26 cellular contexts compared by ENCODE assay signal in the genomic region with DNA sequence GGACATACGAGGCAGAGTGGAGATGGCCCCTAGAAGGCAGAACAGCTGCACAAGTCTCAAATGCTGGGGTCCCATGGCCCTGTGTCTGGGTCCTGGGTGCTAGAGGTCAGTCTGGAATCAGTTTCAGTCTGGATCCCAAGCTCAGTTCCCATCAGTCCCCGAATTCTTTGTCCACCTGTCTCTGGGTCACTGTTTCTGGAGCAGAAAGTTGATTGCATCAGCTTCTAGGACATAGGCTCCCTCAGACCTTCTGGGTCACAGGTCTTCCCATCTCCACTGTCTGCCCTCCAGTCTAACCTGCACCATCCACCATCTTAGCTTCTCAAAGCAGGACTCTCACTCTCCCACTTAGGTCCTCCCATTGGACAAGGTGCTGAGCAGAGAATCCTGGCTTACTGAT. TPM values are rescaled to one million over a fixed set of nuclear protein-coding genes. Genes with fewer than 3 reads are reported as not detected.
DNase-seq lines count a peak whose midpoint lies in the region; ATAC-seq, FAIRE-seq and TF ChIP-seq lines count a peak whose summit lies in the region.
"Had no signal": no experiment of that assay in that cellular context is flagged by ENCODE, and none has a peak within 500 bp of the region (broad histone marks: within the 10 kb centered on the region; RNA-seq: fewer than 3 reads in every experiment).

No MANE protein-coding gene starts in this region.

- DNase-seq in A549 (ENCODE audit: low read depth in 1 of 2, low spot score in 1 of 2) (no peak), IMR-90 (no peak), bronchial epithelial cell (ENCODE audit: low read depth) (no peak), NCI-H2029 treated with DMSO at 0.1 percent for 48 hours (lab: John Stamatoyannopoulos, UW) (no peak)
- DNase-seq: ACHN; AML-193; BE2C; CD4-positive, alpha-beta T cell; CD8-positive, alpha-beta memory T cell; DMS 273 treated with DMSO at 0.1 percent for 48 hours; DMS79; EL; GDM1; GM23248; H9; HFFc6 had no signal

- FAIRE-seq in A549 (lab: Jason Lieb, UNC) (peak; percentile 78), bronchial epithelial cell (lab: Jason Lieb, UNC) (peak; percentile 91)
- FAIRE-seq: A204.1, D721Med, GM12878 had no signal

- no peak for TF ChIP-seq EP300 in A549 (IDR thresholded peaks at IDR 0.05)

- TF ChIP-seq POLR2A in A549 (IDR thresholded peaks at IDR 0.05; ENCODE audit: low read length) (no peak), IMR-90 (IDR thresholded peaks at IDR 0.05; ENCODE audit: low read depth, low read length) (no peak)

- no peak overlapping the region for H4K91ac ChIP-seq in IMR-90 (ENCODE audit: insufficient read depth, low read depth, low read length)

- H2BK120ac ChIP-seq in IMR-90 (ENCODE audit: low read depth, low read length) = no peak overlapping the region

- H2AK5ac ChIP-seq in IMR-90 (ENCODE audit: low read depth, low read length) = no peak overlapping the region

- TF ChIP-seq CTCF in A549 (IDR thresholded peaks at IDR 0.05) (no peak), IMR-90 (conservative IDR thresholded peaks at IDR 0.05; ENCODE audit: low read depth, low read length) (no peak), bronchial epithelial cell (IDR thresholded peaks at IDR 0.05; ENCODE audit: insufficient read depth, low read length, severe bottlenecking) (no peak)

- no peak overlapping the region for H3K23ac ChIP-seq in IMR-90 (ENCODE audit: low read depth, low read length)

- H3K9me1 ChIP-seq in IMR-90 (ENCODE audit: insufficient read depth, low read length) = no peaks in the 10 kb centered on the region

- H3K14ac ChIP-seq in IMR-90 (replicated peaks; ENCODE audit: low read depth, low read length) = no peak overlapping the region

- H3K4ac ChIP-seq in IMR-90 (ENCODE audit: low read depth, low read length) = no peak overlapping the region

- no peaks in the 10 kb centered on the region for H3K9me3 ChIP-seq in A549
- no peaks in the 10 kb centered on the region for H3K9me3 ChIP-seq in IMR-90 (ENCODE audit: control insufficient read depth, insufficient read depth, low read length)

- CTCF ChIA-PET in A549 (lab: Yijun Ruan, JAX) = interaction anchor here (0.9 to 11.2 kb wide), 7 partner anchors 14 to 195 kb away, joined by 3 to 243 read pairs (median 9); a partner anchor contains a TSS
- CTCF ChIA-PET in IMR-90 (lab: Yijun Ruan, JAX) = no interaction called here

- intact Hi-C loops in IMR-90 (cut with micrococcal nuclease) = no loop called here

- no peak overlapping the region for H3K56ac ChIP-seq in IMR-90 (ENCODE audit: extremely low read depth, insufficient read depth, low read length)

- H2BK20ac ChIP-seq in IMR-90 (ENCODE audit: low read depth, low read length) = no peak overlapping the region

- H3K27me3 ChIP-seq in IMR-90 (ENCODE audit: control insufficient read depth, insufficient read depth, low read length) (peaks cover 13% of the 10 kb centered on the region), bronchial epithelial cell (ENCODE audit: control insufficient read depth, insufficient read depth, low read length) (peaks cover 10% of the 10 kb centered on the region)
- H3K27me3 ChIP-seq: BLaER1 treated with 17β-estradiol and CSF1 and Interleukin-3, amounts not matched to agents 10 nM and 100 nM had no signal

- H2AFZ ChIP-seq in IMR-90 (replicated peaks; ENCODE audit: low read length, poor library complexity) = peak overlapping the region; percentile 43
- H2AFZ ChIP-seq: GM23248 had no signal

- ATAC-seq in A549 = no peak
- no peak for ATAC-seq in IMR-90 (ENCODE audit: low read depth)
- no peak for ATAC-seq in GM18907 (IDR thresholded peaks at IDR 0.05; ENCODE audit: unreplicated experiment)
- no peak for ATAC-seq in GM18517 (IDR thresholded peaks at IDR 0.05; ENCODE audit: unreplicated experiment)
- ATAC-seq: GM12878, HCT116 had no signal

- no peak overlapping the region for H3K18ac ChIP-seq in IMR-90 (ENCODE audit: low read depth, low read length)

- H3K9ac ChIP-seq in IMR-90 (ENCODE audit: low read depth, low read length) = no peak overlapping the region
- H3K9ac ChIP-seq: BLaER1 treated with 17β-estradiol and CSF1 and Interleukin-3, amounts not matched to agents 10 nM and 100 nM; GM23248 had no signal

- BruUV-seq in IMR-90 (replicated peaks; lab: Mats Ljungman, UMichigan) = no TSS peak

- H3K4me3 ChIP-seq in A549 = no peak overlapping the region
- H3K4me3 ChIP-seq in IMR-90 (ENCODE audit: insufficient read depth, low read depth, low read length) = no peak overlapping the region
- no peak overlapping the region for H3K4me3 ChIP-seq in bronchial epithelial cell (ENCODE audit: low read depth, low read length)
- H3K4me3 ChIP-seq: BLaER1 treated with 17β-estradiol and CSF1 and Interleukin-3, amounts not matched to agents 10 nM and 100 nM; GM12878; GM23248 had no signal

- H3K79me1 ChIP-seq in IMR-90 (ENCODE audit: low read depth in 1 of 2, low read length in 2 of 2) = no peaks in the 10 kb centered on the region

- H2BK5ac ChIP-seq in IMR-90 (ENCODE audit: low read depth, low read length, poor library complexity, severe bottlenecking) = no peak overlapping the region

- H4K8ac ChIP-seq in IMR-90 (ENCODE audit: low read depth in 2 of 2, low read length in 2 of 2) = no peak overlapping the region

- H4K20me1 ChIP-seq in IMR-90 (ENCODE audit: insufficient read depth, low read length) = no peaks in the 10 kb centered on the region
- H4K20me1 ChIP-seq: BLaER1 treated with 17β-estradiol and CSF1 and Interleukin-3, amounts not matched to agents 10 nM and 100 nM had no signal

- no peak overlapping the region for H2AK9ac ChIP-seq in IMR-90 (replicated peaks; ENCODE audit: low read depth, low read length, poor library complexity)

- H3K4me1 ChIP-seq in A549 = no peaks in the 10 kb centered on the region
- no peaks in the 10 kb centered on the region for H3K4me1 ChIP-seq in IMR-90 (ENCODE audit: control insufficient read depth, insufficient read depth, low read length)
- H3K4me1 ChIP-seq: BE2C had no signal

- no peaks in the 10 kb centered on the region for H3K36me3 ChIP-seq in IMR-90 (ENCODE audit: control insufficient read depth, insufficient read depth, low read length)
- H3K36me3 ChIP-seq in bronchial epithelial cell (ENCODE audit: control insufficient read depth, insufficient read depth, low read length) = no peaks in the 10 kb centered on the region
- H3K36me3 ChIP-seq: BE2C; BLaER1 treated with 17β-estradiol and CSF1 and Interleukin-3, amounts not matched to agents 10 nM and 100 nM had no signal

- no peak overlapping the region for H2BK15ac ChIP-seq in IMR-90 (ENCODE audit: low read depth, low read length)

- H3K4me2 ChIP-seq in A549 (no peak overlapping the region), IMR-90 (ENCODE audit: low read depth, low read length) (no peak overlapping the region)
- H3K4me2 ChIP-seq: BLaER1 treated with 17β-estradiol and CSF1 and Interleukin-3, amounts not matched to agents 10 nM and 100 nM had no signal

- in situ Hi-C loops in IMR-90 (cut with MboI; ENCODE audit: low sequenced_read_pairs) = no loop called here

- TF ChIP-seq RAD21 in A549 (conservative IDR thresholded peaks at IDR 0.05 in 1 of 2, IDR thresholded peaks at IDR 0.05 in 1 of 2) (no peak), IMR-90 (IDR thresholded peaks at IDR 0.05; ENCODE audit: low read length) (no peak)

- H4K5ac ChIP-seq in IMR-90 (ENCODE audit: low read depth, low read length) = no peak overlapping the region

- H3K27ac ChIP-seq in A549 (no peak overlapping the region), IMR-90 (ENCODE audit: insufficient read depth, low read length) (no peak overlapping the region)
- H3K27ac ChIP-seq: 22Rv1; BLaER1 treated with 17β-estradiol and CSF1 and Interleukin-3, amounts not matched to agents 10 nM and 100 nM; GM23248 had no signal

- WGBS in A549 (ENCODE audit: missing lambda C conversion rate) = 5% methylated on average over 2 of the region's 2 CpGs
- WGBS in IMR-90 (ENCODE audit: extremely low coverage in 2 of 2, insufficient read length in 1 of 2), 2 experiments = 14% methylated on average over 1 of the region's 2 CpGs; no CpG with 5 or more reads in 1 of the 2 experiments

- dilution Hi-C loops in IMR-90 (cut with HindIII; ENCODE audit: low sequenced_read_pairs, unreplicated experiment) = no loop called here

- POLR2A ChIA-PET in A549 (lab: Yijun Ruan, JAX) = interaction anchor here (0.9 kb wide), 1 partner anchor 21 kb away, joined by 3 read pairs; a partner anchor contains a TSS
- POLR2A ChIA-PET in IMR-90 (lab: Charles Lee; ENCODE audit: unreplicated experiment) = no interaction called here

RNA-seq across cellular contexts. Expression of a gene that starts 5.3 kb away (rescaled TPM):
- polyA plus RNA-seq in A549 (2011; rRNA removed) = not detected in 2 replicates
- not detected in 2 replicates for polyA plus RNA-seq in A549 (2012; cell fraction: cytosol; rRNA removed)
- polyA plus RNA-seq in A549 (2012; cell fraction: nucleus; rRNA removed) = not detected in 2 replicates
- polyA plus RNA-seq in A549 (2017; fragmentation: RNase III; extraction: RNeasy Plus Mini Kit Qiagen cat#74134 plus additional on column Dnase treatment) = not detected in 3 replicates
- not detected in 2 replicates for polyA minus RNA-seq in A549 (2011; rRNA and poly(A)+ RNA removed)
- total RNA-seq in IMR-90 (2012; rRNA removed) = not detected in 2 replicates
- not detected in 2 replicates for polyA plus RNA-seq in IMR-90 (2012; rRNA removed)
- not detected in 2 replicates for polyA plus RNA-seq in IMR-90 (2012; cell fraction: cytosol; rRNA removed)
- polyA plus RNA-seq in IMR-90 (2012; cell fraction: nucleus; rRNA removed; ENCODE audit: low replicate concordance) = not detected in 2 replicates
- total RNA-seq in bronchial epithelial cell = not detected in 2 replicates
- total RNA-seq: CD4-positive, alpha-beta T cell; CD8-positive, alpha-beta memory T cell; GM12878; GM23248; H9; HFFc6 had no signal
- polyA plus RNA-seq: CD14-positive monocyte; CD8-positive, alpha-beta memory T cell; GM12878; GM23248 had no signal

RNA-seq across cellular contexts. Expression of a gene that starts 5.6 kb away (rescaled TPM):
- polyA plus RNA-seq in A549 (2011; rRNA removed) (not detected in 2 replicates), A549 (2017; fragmentation: RNase III; extraction: RNeasy Plus Mini Kit Qiagen cat#74134 plus additional on column Dnase treatment) (not detected in 3 replicates), IMR-90 (2012; rRNA removed) (not detected in 2 replicates)
- polyA plus RNA-seq in A549 (2012; cell fraction: cytosol; rRNA removed) = not detected in 2 replicates
- polyA plus RNA-seq in A549 (2012; cell fraction: nucleus; rRNA removed) = not detected in 2 replicates
- not detected in 2 replicates for polyA minus RNA-seq in A549 (2011; rRNA and poly(A)+ RNA removed)
- total RNA-seq in IMR-90 (2012; rRNA removed) (not detected in 2 replicates), bronchial epithelial cell (not detected in 2 replicates)
- polyA plus RNA-seq in IMR-90 (2012; cell fraction: cytosol; rRNA removed) = not detected in 2 replicates
- not detected in 2 replicates for polyA plus RNA-seq in IMR-90 (2012; cell fraction: nucleus; rRNA removed; ENCODE audit: low replicate concordance)
- total RNA-seq: CD4-positive, alpha-beta T cell; CD8-positive, alpha-beta memory T cell; GM12878; GM23248; H4; H9; HFFc6 had no signal
- polyA plus RNA-seq: CD14-positive monocyte; CD8-positive, alpha-beta memory T cell; GM12878; GM23248 had no signal

RNA-seq across cellular contexts. Expression of a gene that starts 20.8 kb away (rescaled TPM):
- polyA plus RNA-seq in A549 (2011; rRNA removed) (2,749 and 3,564 TPM in 2 replicates), A549 (2017; fragmentation: RNase III; extraction: RNeasy Plus Mini Kit Qiagen cat#74134 plus additional on column Dnase treatment) (7,778 to 7,989 TPM (median 7,924 TPM) in 3 replicates), IMR-90 (2012; rRNA removed) (1,882 and 3,988 TPM in 2 replicates)
- polyA plus RNA-seq in A549 (2012; cell fraction: cytosol; rRNA removed) = 3,114 and 3,796 TPM in 2 replicates
- polyA plus RNA-seq in A549 (2012; cell fraction: nucleus; rRNA removed) = 3,748 and 4,898 TPM in 2 replicates
- polyA minus RNA-seq in A549 (2011; rRNA and poly(A)+ RNA removed) = 2,997 and 3,081 TPM in 2 replicates
- total RNA-seq in IMR-90 (2012; rRNA removed) (230 and 299 TPM in 2 replicates), bronchial epithelial cell (2,069 and 2,277 TPM in 2 replicates)
- polyA plus RNA-seq in IMR-90 (2012; cell fraction: cytosol; rRNA removed) = 1,236 and 2,903 TPM in 2 replicates
- polyA plus RNA-seq in IMR-90 (2012; cell fraction: nucleus; rRNA removed; ENCODE audit: low replicate concordance) = 465 and 1,276 TPM in 2 replicates

RNA-seq across cellular contexts. Expression of a gene that starts 37.9 kb away (rescaled TPM):
- 0.52 and 0.57 TPM in 2 replicates for polyA plus RNA-seq in A549 (2011; rRNA removed)
- 0.53 and 0.65 TPM in 2 replicates for polyA plus RNA-seq in A549 (2012; cell fraction: cytosol; rRNA removed)
- polyA plus RNA-seq in A549 (2012; cell fraction: nucleus; rRNA removed) = 0.67 and 0.77 TPM in 2 replicates
- 0.29 to 0.54 TPM (median 0.29 TPM) in 3 replicates for polyA plus RNA-seq in A549 (2017; fragmentation: RNase III; extraction: RNeasy Plus Mini Kit Qiagen cat#74134 plus additional on column Dnase treatment)
- 0.41 and 0.58 TPM in 2 replicates for polyA minus RNA-seq in A549 (2011; rRNA and poly(A)+ RNA removed)
- total RNA-seq in IMR-90 (2012; rRNA removed) = not detected in 2 replicates
- 0.19 and 0.24 TPM in 2 replicates for polyA plus RNA-seq in IMR-90 (2012; rRNA removed)
- polyA plus RNA-seq in IMR-90 (2012; cell fraction: cytosol; rRNA removed) = 0.10 and 0.37 TPM in 2 replicates
- polyA plus RNA-seq in IMR-90 (2012; cell fraction: nucleus; rRNA removed; ENCODE audit: low replicate concordance) = 0.06 and 0.25 TPM in 2 replicates
- total RNA-seq in bronchial epithelial cell = not detected in 2 replicates
- total RNA-seq: GM23248, H4 had no signal
- polyA plus RNA-seq: GM23248 had no signal

RNA-seq across cellular contexts. Expression of a gene that starts 42.8 kb away (rescaled TPM):
- polyA plus RNA-seq in A549 (2011; rRNA removed) (not detected in 2 replicates), A549 (2017; fragmentation: RNase III; extraction: RNeasy Plus Mini Kit Qiagen cat#74134 plus additional on column Dnase treatment) (not detected in 3 replicates), IMR-90 (2012; rRNA removed) (not detected in 2 replicates)
- polyA plus RNA-seq in A549 (2012; cell fraction: cytosol; rRNA removed) = not detected in 2 replicates
- not detected in 2 replicates for polyA plus RNA-seq in A549 (2012; cell fraction: nucleus; rRNA removed)
- not detected in 2 replicates for polyA minus RNA-seq in A549 (2011; rRNA and poly(A)+ RNA removed)
- total RNA-seq in IMR-90 (2012; rRNA removed) (not detected in 2 replicates), bronchial epithelial cell (0.26 TPM in 1 of 2 replicates, not detected in the other)
- not detected in 2 replicates for polyA plus RNA-seq in IMR-90 (2012; cell fraction: cytosol; rRNA removed)
- polyA plus RNA-seq in IMR-90 (2012; cell fraction: nucleus; rRNA removed; ENCODE audit: low replicate concordance) = not detected in 2 replicates
- total RNA-seq: CD4-positive, alpha-beta T cell; CD8-positive, alpha-beta memory T cell; GM12878; GM23248; H4; H9; HFFc6 had no signal
- polyA plus RNA-seq: CD8-positive, alpha-beta memory T cell; GM12878; GM23248 had no signal
